Comparison of ENCODE assay signal across 2 cellular contexts in the genomic region with DNA sequence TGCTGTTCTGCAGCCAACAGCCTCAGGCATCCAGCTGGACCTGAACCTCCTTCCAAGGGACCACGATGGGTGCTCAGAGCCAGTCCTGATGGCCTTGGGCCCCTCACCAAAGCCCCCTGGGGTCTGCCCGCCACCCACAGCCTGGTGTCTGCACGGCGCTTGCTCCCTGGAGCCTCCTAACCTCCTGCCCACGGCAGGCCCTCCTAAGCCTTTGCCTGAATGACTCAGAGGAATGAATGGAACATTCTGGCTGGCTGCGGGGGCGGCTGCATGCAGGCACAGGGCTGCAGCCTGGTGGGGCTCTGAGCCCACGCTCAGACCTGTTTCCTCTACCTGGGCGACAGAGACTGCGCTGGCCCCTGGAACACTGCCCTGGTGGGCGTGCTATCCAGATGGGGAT.
A peak's percentile ranks its signal among the peaks of the same experiment; 100 is the strongest.
TF ChIP-seq lines count a peak whose summit lies in the region.

No MANE protein-coding gene starts in this region.

TF ChIP-seq in IMR-90, 13 proteins besides CTCF, POLR2A, EP300 and RAD21:
- no peak for TF ChIP-seq CHD1 (IDR thresholded peaks at IDR 0.05; ENCODE audit: low read depth, low read length)
- TF ChIP-seq USF2 (IDR thresholded peaks at IDR 0.05; ENCODE audit: low read depth, low read length) = no peak
- TF ChIP-seq BHLHE40 (IDR thresholded peaks at IDR 0.05; ENCODE audit: low read depth, low read length) = no peak
- TF ChIP-seq MAFK (IDR thresholded peaks at IDR 0.05; ENCODE audit: low read depth, low read length) = no peak

TF ChIP-seq in K562, 482 proteins besides CTCF, POLR2A, EP300 and RAD21:
- no peak for TF ChIP-seq MCM7 (IDR thresholded peaks at IDR 0.05)
- TF ChIP-seq EGR1 (conservative IDR thresholded peaks at IDR 0.05) = peak; percentile 85
